6 cellular contexts compared by ENCODE assay signal in genomic region chr16:88651276-88651988, GRCh38. TPM values are rescaled to one million over a fixed set of nuclear protein-coding genes. Genes with fewer than 3 reads are reported as not detected.
DNase-seq lines count a peak whose midpoint lies in the region; ATAC-seq and TF ChIP-seq lines count a peak whose summit lies in the region.

No MANE protein-coding gene starts in this region.

- H3K4me1 ChIP-seq in BLaER1 treated with 17β-estradiol and CSF1 and Interleukin-3, amounts not matched to agents 10 nM and 100 nM: peaks cover 62 to 92% (median 85%) of the 10 kb centered on the region in 10 experiments
- no peaks in the 10 kb centered on the region for H3K4me1 ChIP-seq in rectal smooth muscle tissue (ENCODE audit: control insufficient read depth, insufficient read depth, low read length)

- ATAC-seq in GM21825 (IDR thresholded peaks at IDR 0.05; ENCODE audit: unreplicated experiment): peak; percentile 70

- H4K20me1 ChIP-seq in BLaER1 treated with 17β-estradiol and CSF1 and Interleukin-3, amounts not matched to agents 10 nM and 100 nM: peaks cover 40 to 57% (median 43%) of the 10 kb centered on the region in 11 experiments

- peak overlapping the region; percentile 88 to 100 (median 99) for H3K4me2 ChIP-seq in BLaER1 treated with 17β-estradiol and CSF1 and Interleukin-3, amounts not matched to agents 10 nM and 100 nM

- no peaks in the 10 kb centered on the region for H3K27me3 ChIP-seq in BLaER1 treated with 17β-estradiol and CSF1 and Interleukin-3, amounts not matched to agents 10 nM and 100 nM
- no peaks in the 10 kb centered on the region for H3K27me3 ChIP-seq in rectal smooth muscle tissue (ENCODE audit: control insufficient read depth, insufficient read depth, low read length)

- H3K4me3 ChIP-seq in BLaER1 treated with 17β-estradiol and CSF1 and Interleukin-3, amounts not matched to agents 10 nM and 100 nM: peak overlapping the region; percentile 83 to 99 (median 94)
- H3K4me3 ChIP-seq in rectal smooth muscle tissue (ENCODE audit: low read length): peak overlapping the region; percentile 62

- peak; percentile 65 to 89 for DNase-seq in dermis microvascular lymphatic vessel endothelial cell (ENCODE audit: low read depth in 2 of 2)
- no peak for DNase-seq in AG08395 (ENCODE audit: low spot score)

- H3K36me3 ChIP-seq in BLaER1 treated with 17β-estradiol and CSF1 and Interleukin-3, amounts not matched to agents 10 nM and 100 nM: peaks cover 18 to 72% (median 38%) of the 10 kb centered on the region in 11 experiments
- H3K36me3 ChIP-seq in rectal smooth muscle tissue (ENCODE audit: control insufficient read depth, insufficient read depth, low read length): no peaks in the 10 kb centered on the region

- TF ChIP-seq POLR2A in Raji (IDR thresholded peaks at IDR 0.05; ENCODE audit: insufficient read depth, low read depth, low read length): peak; percentile 50

- peak overlapping the region; percentile 60 to 99 (median 97) for H3K27ac ChIP-seq in BLaER1 treated with 17β-estradiol and CSF1 and Interleukin-3, amounts not matched to agents 10 nM and 100 nM
- peak overlapping the region; percentile 20 for H3K27ac ChIP-seq in rectal smooth muscle tissue (ENCODE audit: low read depth, low read length)

- H3K9ac ChIP-seq in BLaER1 treated with 17β-estradiol and CSF1 and Interleukin-3, amounts not matched to agents 10 nM and 100 nM: peak overlapping the region; percentile 70 to 99 (median 96)
- H3K9ac ChIP-seq in rectal smooth muscle tissue (ENCODE audit: low read length): peak overlapping the region; percentile 55

- H3K9me3 ChIP-seq in BLaER1 treated with 17β-estradiol and CSF1 and Interleukin-3, amounts not matched to agents 10 nM and 100 nM (replicated peaks in 1 of 11): no peaks in the 10 kb centered on the region

RNA-seq across cellular contexts. Expression of gene CYBA, which starts 0.6 kb away (rescaled TPM):
- 336 and 456 TPM in 2 replicates for total RNA-seq in dermis microvascular lymphatic vessel endothelial cell

RNA-seq across cellular contexts. Expression of gene MVD, which starts 11.5 kb away (rescaled TPM):
- 47.5 and 59.7 TPM in 2 replicates for total RNA-seq in dermis microvascular lymphatic vessel endothelial cell

RNA-seq across cellular contexts. Expression of gene IL17C, which starts 13.1 kb away (rescaled TPM):
- total RNA-seq in dermis microvascular lymphatic vessel endothelial cell: not detected in 2 replicates

RNA-seq across cellular contexts. Expression of gene SNAI3, which starts 34.9 kb away (rescaled TPM):
- 0.13 and 0.25 TPM in 2 replicates for total RNA-seq in dermis microvascular lymphatic vessel endothelial cell

RNA-seq across cellular contexts. Expression of gene RNF166, which starts 54.8 kb away (rescaled TPM):
- 9.1 and 13.0 TPM in 2 replicates for total RNA-seq in dermis microvascular lymphatic vessel endothelial cell
